In the genomic region with DNA sequence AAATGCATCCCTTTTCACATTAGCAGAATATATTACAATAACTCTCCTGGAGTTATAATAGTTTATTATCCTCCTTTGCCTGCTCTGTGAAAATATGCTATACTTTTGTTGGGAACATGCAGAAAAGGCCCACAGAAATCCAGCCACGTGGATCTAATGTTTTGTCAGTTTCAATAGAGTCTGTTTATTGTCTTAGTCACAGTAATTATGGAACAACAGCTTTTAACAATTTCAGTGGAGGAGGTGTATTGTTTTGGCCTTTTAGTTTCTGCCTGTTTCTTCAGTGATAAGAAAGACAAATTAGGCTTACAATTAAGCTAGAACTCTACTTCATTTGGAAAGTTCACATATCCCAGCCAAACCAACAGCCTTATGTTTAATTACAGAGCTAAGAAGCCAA, we compare ENCODE assay signal across 22 cellular contexts.
DNase-seq lines count a peak whose midpoint lies in the region; ATAC-seq and TF ChIP-seq lines count a peak whose summit lies in the region.
"Had no signal": no experiment of that assay in that cellular context is flagged by ENCODE, and none has a peak within 500 bp of the region (broad histone marks: within the 10 kb centered on the region; RNA-seq: fewer than 3 reads in every experiment).

No MANE protein-coding gene starts in this region.

- no peaks in the 10 kb centered on the region for H3K4me1 Mint-ChIP-seq in nephron
- H3K4me1 Mint-ChIP-seq: CD14-positive monocyte; CD4-positive, alpha-beta memory T cell; CD4-positive, CD25-positive, alpha-beta regulatory T cell; CD8-positive, alpha-beta memory T cell had no signal

- H3K4me3 Mint-ChIP-seq in nephron, result no peak overlapping the region
- H3K4me3 Mint-ChIP-seq: CD14-positive monocyte; CD4-positive, alpha-beta memory T cell; CD4-positive, CD25-positive, alpha-beta regulatory T cell; CD8-positive, alpha-beta memory T cell had no signal

- no peaks in the 10 kb centered on the region for H3K36me3 Mint-ChIP-seq in nephron (ENCODE audit: low read depth)
- H3K36me3 Mint-ChIP-seq: CD14-positive monocyte; CD4-positive, alpha-beta memory T cell; CD4-positive, CD25-positive, alpha-beta regulatory T cell; CD8-positive, alpha-beta memory T cell had no signal

- DNase-seq in Ammon's horn (ENCODE audit: low spot score) (peak; percentile 5), NAMALWA (ENCODE audit: low spot score) (no peak), NCI-H1048 (lab: John Stamatoyannopoulos, UW) (no peak)
- DNase-seq: AML-193; BE2C; C1 segment of cervical spinal cord; CD4-positive, alpha-beta memory T cell; CD4-positive, CD25-positive, alpha-beta regulatory T cell; CD8-positive, alpha-beta memory T cell; COR-L47; DMS 273 treated with DMSO at 0.1 percent for 48 hours; DMS153; DMS53; DMS79; DND-41; EL; GDM1 had no signal

- peaks cover 9% of the 10 kb centered on the region for H3K9me3 Mint-ChIP-seq in nephron

- no peak for ATAC-seq in SK-N-SH treated with all-trans-retinoic acid at 6 μM for 48 hours
- ATAC-seq: A549, GM12878 had no signal

- TF ChIP-seq CTCF in nephron (IDR thresholded peaks at IDR 0.05; ENCODE audit: unreplicated experiment in 3 of 3), result no peak

- H3K27ac Mint-ChIP-seq in nephron, result peak overlapping the region in 2 of 3 experiments; percentile 31 to 40
- H3K27ac Mint-ChIP-seq: CD14-positive monocyte; CD4-positive, alpha-beta memory T cell; CD4-positive, CD25-positive, alpha-beta regulatory T cell; CD8-positive, alpha-beta memory T cell had no signal

- no peaks in the 10 kb centered on the region for H3K27me3 Mint-ChIP-seq in nephron (ENCODE audit: low read depth)

TF ChIP-seq in SK-N-SH treated with all-trans-retinoic acid at 6 μM for 48 hours, 23 proteins besides CTCF, POLR2A, EP300 and RAD21:
- TF ChIP-seq TCF4 (CRISPR knock-in tag; IDR thresholded peaks at IDR 0.05; ENCODE audit: borderline replicate concordance) (peak; percentile 48; the same call in 1 of the 2 replicates), ZC3H10 (CRISPR knock-in tag; IDR thresholded peaks at IDR 0.05) (no peak), PPARA (CRISPR knock-in tag; IDR thresholded peaks at IDR 0.05; ENCODE audit: borderline replicate concordance) (no peak), ZNF8 (CRISPR knock-in tag; IDR thresholded peaks at IDR 0.05) (no peak)
